ENCODE assay signal across 9 cellular contexts in the genomic region with DNA sequence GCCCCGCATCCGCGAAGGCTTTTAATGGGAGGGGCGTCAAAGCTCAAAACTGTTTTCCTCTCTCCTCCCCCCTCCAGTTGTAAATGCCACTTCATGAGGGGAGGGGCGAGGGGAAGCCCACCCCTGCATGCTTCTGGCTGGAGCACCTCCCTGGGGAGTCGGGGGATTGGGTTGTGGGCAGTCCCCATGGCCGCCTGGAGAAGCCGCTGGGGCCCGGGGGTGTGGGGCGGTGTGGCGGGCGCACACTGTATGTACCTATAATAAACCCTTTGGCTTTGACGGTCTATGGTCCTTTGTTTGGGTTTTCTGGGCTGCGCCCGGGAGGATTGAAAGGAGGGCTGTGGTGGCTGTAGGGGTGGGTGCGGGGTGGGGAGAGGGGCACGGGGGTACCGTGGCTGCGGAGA. TPM values are rescaled to one million over a fixed set of nuclear protein-coding genes. Genes with fewer than 3 reads are reported as not detected.
DNase-seq lines count a peak whose midpoint lies in the region; ATAC-seq, FAIRE-seq and TF ChIP-seq lines count a peak whose summit lies in the region.
"Had no signal": no experiment of that assay in that cellular context is flagged by ENCODE, and none has a peak within 500 bp of the region (broad histone marks: within the 10 kb centered on the region; RNA-seq: fewer than 3 reads in every experiment).

No MANE protein-coding gene starts in this region.

- H3K4me1 ChIP-seq in mononuclear cell (ENCODE audit: insufficient read depth, low read length), result peaks cover 49% of the 10 kb centered on the region

- H3K4me3 ChIP-seq in cardiac fibroblast (replicated peaks in 1 of 2; ENCODE audit: low read depth in 2 of 2, low read length in 2 of 2) (peak overlapping the region; percentile 25 to 91), mononuclear cell (ENCODE audit: low read length) (peak overlapping the region; percentile 87)

- no peaks in the 10 kb centered on the region for H3K9me3 ChIP-seq in mononuclear cell (ENCODE audit: low read depth, low read length)

- H3K27me3 ChIP-seq in mononuclear cell (ENCODE audit: insufficient read depth, low read length), result no peaks in the 10 kb centered on the region

- peak; percentile 76 for DNase-seq in NCI-H345 (lab: John Stamatoyannopoulos, UW)
- DNase-seq in cardiac fibroblast (ENCODE audit: low read depth in 2 of 2), result no peak
- no peak for DNase-seq in RCC 7860 (ENCODE audit: low spot score)
- DNase-seq in kidney tubule cell (ENCODE audit: low spot score), result no peak
- DNase-seq in stimulated activated CD4-positive, alpha-beta T cell treated with anti-CD3 and anti-CD28 coated beads, Interleukin-2, amount 100 ng/mL, for 48 hours, result no peak

- TF ChIP-seq CTCF in C4-2B (conservative IDR thresholded peaks at IDR 0.05) (no peak), cardiac fibroblast (IDR thresholded peaks at IDR 0.05; ENCODE audit: low read depth, low read length) (no peak)

- peak; percentile 19 for ATAC-seq in GM21390 (IDR thresholded peaks at IDR 0.05; ENCODE audit: unreplicated experiment)

- peak overlapping the region; percentile 61 for H3K27ac ChIP-seq in C4-2B

- no peak for FAIRE-seq in RCC 7860 (lab: Jason Lieb, UNC)
- FAIRE-seq: islet of Langerhans had no signal

RNA-seq across cellular contexts. Expression of a gene that starts 0.5 kb away (rescaled TPM):
- total RNA-seq in mononuclear cell, result 55.9 TPM

RNA-seq across cellular contexts. Expression of a gene that starts 25.0 kb away (rescaled TPM):
- 16.2 TPM for total RNA-seq in mononuclear cell
